Comparison of ENCODE assay signal across 22 cellular contexts in genomic region chr16:23546778-23547177, GRCh38. TPM values are rescaled to one million over a fixed set of nuclear protein-coding genes. Genes with fewer than 3 reads are reported as not detected.
A peak's percentile ranks its signal among the peaks of the same experiment; 100 is the strongest.
DNase-seq lines count a peak whose midpoint lies in the region; ATAC-seq and TF ChIP-seq lines count a peak whose summit lies in the region.
"Had no signal": no experiment of that assay in that cellular context is flagged by ENCODE, and none has a peak within 500 bp of the region (broad histone marks: within the 10 kb centered on the region; RNA-seq: fewer than 3 reads in every experiment).

No MANE protein-coding gene starts in this region.

- no peaks in the 10 kb centered on the region for H3K27me3 Mint-ChIP-seq in activated naive CD8-positive, alpha-beta T cell treated with anti-CD3 and anti-CD28 coated beads, Interleukin-2, amount 50 U/mL, for 24 hours
- H3K27me3 Mint-ChIP-seq in activated naive CD8-positive, alpha-beta T cell treated with anti-CD3 and anti-CD28 coated beads for 36 hours: no peaks in the 10 kb centered on the region
- no peaks in the 10 kb centered on the region for H3K27me3 Mint-ChIP-seq in stimulated activated memory B cell treated with anti-CD40 and anti-IgM and Interleukin-4, amounts not matched to agents 10 μg/mL and 1 μg/mL and 100 μg/mL, for 72 hours
- H3K27me3 Mint-ChIP-seq: CD4-positive, alpha-beta T cell had no signal

- TF ChIP-seq POLR2A in gastrocnemius medialis (IDR thresholded peaks at IDR 0.05): no peak

- peak overlapping the region; percentile 8; the same call in 1 of the 2 replicates for H3K4me3 ChIP-seq in OCI-LY3 (ENCODE audit: low read length)
- no peak overlapping the region for H3K4me3 ChIP-seq in gastrocnemius medialis
- H3K4me3 ChIP-seq: A549; BLaER1 treated with 17β-estradiol and CSF1 and Interleukin-3, amounts not matched to agents 10 nM and 100 nM; GM23338 had no signal

- no peak overlapping the region for H2AFZ ChIP-seq in OCI-LY3 (ENCODE audit: low read depth, low read length)
- H2AFZ ChIP-seq: GM23338 had no signal

- H3K9me3 ChIP-seq in OCI-LY3 (ENCODE audit: insufficient read depth, low read length) (no peaks in the 10 kb centered on the region), gastrocnemius medialis (no peaks in the 10 kb centered on the region)
- H3K9me3 ChIP-seq: A549; BE2C; BLaER1 treated with 17β-estradiol and CSF1 and Interleukin-3, amounts not matched to agents 10 nM and 100 nM; Caco-2 had no signal

- in situ Hi-C loops in gastrocnemius medialis (cut with MboI; ENCODE audit: low sequenced_read_pairs in 4 of 4): loop anchor here in 1 of 4 donors (10.0 kb wide), 1 partner anchor 58 kb away; no protein-coding TSS in a partner anchor

- peaks cover 50% of the 10 kb centered on the region for H3K36me3 ChIP-seq in OCI-LY3 (replicated peaks; ENCODE audit: low read depth, low read length)
- H3K36me3 ChIP-seq in gastrocnemius medialis: peaks cover 0 to 81% of the 10 kb centered on the region in 2 donors

- no peaks in the 10 kb centered on the region for H4K20me1 ChIP-seq in OCI-LY3 (ENCODE audit: insufficient read depth, low read length)

- H3K4me3 Mint-ChIP-seq in activated naive CD8-positive, alpha-beta T cell treated with anti-CD3 and anti-CD28 coated beads, Interleukin-2, amount 50 U/mL, for 24 hours: no peak overlapping the region
- H3K4me3 Mint-ChIP-seq in activated naive CD8-positive, alpha-beta T cell treated with anti-CD3 and anti-CD28 coated beads for 36 hours: no peak overlapping the region
- H3K4me3 Mint-ChIP-seq in stimulated activated memory B cell treated with anti-CD40 and anti-IgM and Interleukin-4, amounts not matched to agents 10 μg/mL and 1 μg/mL and 100 μg/mL, for 72 hours: no peak overlapping the region
- H3K4me3 Mint-ChIP-seq: CD14-positive monocyte; CD4-positive, alpha-beta T cell; GM23338; H9 had no signal

- peaks cover 15% of the 10 kb centered on the region for H3K79me2 ChIP-seq in OCI-LY3 (ENCODE audit: low read length)

- no peak for TF ChIP-seq CTCF in OCI-LY3 (IDR thresholded peaks at IDR 0.05; ENCODE audit: low read depth, low read length)
- TF ChIP-seq CTCF in gastrocnemius medialis (IDR thresholded peaks at IDR 0.05 in 4 of 5, conservative IDR thresholded peaks at IDR 0.05 in 1 of 5): no peak

- H3K27ac Mint-ChIP-seq in activated naive CD8-positive, alpha-beta T cell treated with anti-CD3 and anti-CD28 coated beads, Interleukin-2, amount 50 U/mL, for 24 hours: peak overlapping the region; percentile 13
- no peak overlapping the region for H3K27ac Mint-ChIP-seq in activated naive CD8-positive, alpha-beta T cell treated with anti-CD3 and anti-CD28 coated beads for 36 hours
- H3K27ac Mint-ChIP-seq in stimulated activated memory B cell treated with anti-CD40 and anti-IgM and Interleukin-4, amounts not matched to agents 10 μg/mL and 1 μg/mL and 100 μg/mL, for 72 hours: peak overlapping the region; percentile 22
- H3K27ac Mint-ChIP-seq: CD14-positive monocyte; CD4-positive, alpha-beta T cell; GM23338; H9 had no signal

- intact Hi-C loops in gastrocnemius medialis (cut with DNase I; ENCODE audit: low total_unique reads): no loop called here

- H3K9ac ChIP-seq in OCI-LY3 (ENCODE audit: low read length): peak overlapping the region; percentile 32; the same call in 1 of the 2 replicates
- H3K9ac ChIP-seq: BLaER1 treated with 17β-estradiol and CSF1 and Interleukin-3, amounts not matched to agents 10 nM and 100 nM had no signal

- DNase-seq in activated naive CD8-positive, alpha-beta T cell treated with anti-CD3 and anti-CD28 coated beads, Interleukin-2, amount 50 U/mL, for 24 hours: no peak
- no peak for DNase-seq in activated naive CD8-positive, alpha-beta T cell treated with anti-CD3 and anti-CD28 coated beads for 36 hours
- DNase-seq in gastrocnemius medialis (no peak), DMS53 treated with DMSO at 0.1 percent for 48 hours (lab: John Stamatoyannopoulos, UW; ENCODE audit: unreplicated experiment) (no peak)
- DNase-seq: 8988T; ACHN; AML-193; BE2C; Caco-2; CD4-positive, alpha-beta T cell; DMS153; DMS79; EL; GDM1; H9 had no signal

- H3K9me3 Mint-ChIP-seq in activated naive CD8-positive, alpha-beta T cell treated with anti-CD3 and anti-CD28 coated beads, Interleukin-2, amount 50 U/mL, for 24 hours: no peaks in the 10 kb centered on the region
- no peaks in the 10 kb centered on the region for H3K9me3 Mint-ChIP-seq in activated naive CD8-positive, alpha-beta T cell treated with anti-CD3 and anti-CD28 coated beads for 36 hours
- no peaks in the 10 kb centered on the region for H3K9me3 Mint-ChIP-seq in stimulated activated memory B cell treated with anti-CD40 and anti-IgM and Interleukin-4, amounts not matched to agents 10 μg/mL and 1 μg/mL and 100 μg/mL, for 72 hours
- H3K9me3 Mint-ChIP-seq: CD4-positive, alpha-beta T cell; GM23338; H9 had no signal

- no peaks in the 10 kb centered on the region for H3K27me3 ChIP-seq in OCI-LY3 (ENCODE audit: low read depth, low read length)
- no peaks in the 10 kb centered on the region for H3K27me3 ChIP-seq in gastrocnemius medialis
- H3K27me3 ChIP-seq: BE2C; BLaER1 treated with 17β-estradiol and CSF1 and Interleukin-3, amounts not matched to agents 10 nM and 100 nM had no signal

- H3K4me2 ChIP-seq in OCI-LY3 (ENCODE audit: low read length): peak overlapping the region; percentile 47
- H3K4me2 ChIP-seq: A549; BLaER1 treated with 17β-estradiol and CSF1 and Interleukin-3, amounts not matched to agents 10 nM and 100 nM; GM23338 had no signal

- no peak for ATAC-seq in activated naive CD8-positive, alpha-beta T cell treated with anti-CD3 and anti-CD28 coated beads, Interleukin-2, amount 50 U/mL, for 24 hours
- ATAC-seq in stimulated activated memory B cell treated with anti-CD40 and anti-IgM and Interleukin-4, amounts not matched to agents 10 μg/mL and 1 μg/mL and 100 μg/mL, for 72 hours: no peak
- no peak for ATAC-seq in gastrocnemius medialis
- ATAC-seq: A549, GM23338, HCT116 had no signal

- peaks cover 4% of the 10 kb centered on the region for H3K4me1 Mint-ChIP-seq in activated naive CD8-positive, alpha-beta T cell treated with anti-CD3 and anti-CD28 coated beads, Interleukin-2, amount 50 U/mL, for 24 hours
- H3K4me1 Mint-ChIP-seq in activated naive CD8-positive, alpha-beta T cell treated with anti-CD3 and anti-CD28 coated beads for 36 hours: peaks cover 5% of the 10 kb centered on the region
- peaks cover 8% of the 10 kb centered on the region for H3K4me1 Mint-ChIP-seq in stimulated activated memory B cell treated with anti-CD40 and anti-IgM and Interleukin-4, amounts not matched to agents 10 μg/mL and 1 μg/mL and 100 μg/mL, for 72 hours
- H3K4me1 Mint-ChIP-seq: CD14-positive monocyte, GM23338, H9 had no signal

- peaks cover 42% of the 10 kb centered on the region for H3K36me3 Mint-ChIP-seq in activated naive CD8-positive, alpha-beta T cell treated with anti-CD3 and anti-CD28 coated beads, Interleukin-2, amount 50 U/mL, for 24 hours (ENCODE audit: low read depth)
- H3K36me3 Mint-ChIP-seq in activated naive CD8-positive, alpha-beta T cell treated with anti-CD3 and anti-CD28 coated beads for 36 hours: peaks cover 24% of the 10 kb centered on the region
- peaks cover 58% of the 10 kb centered on the region for H3K36me3 Mint-ChIP-seq in stimulated activated memory B cell treated with anti-CD40 and anti-IgM and Interleukin-4, amounts not matched to agents 10 μg/mL and 1 μg/mL and 100 μg/mL, for 72 hours

- H3K4me1 ChIP-seq in OCI-LY3 (ENCODE audit: low read length) (peaks cover 43% of the 10 kb centered on the region), gastrocnemius medialis (no peaks in the 10 kb centered on the region)
- H3K4me1 ChIP-seq: A549; BE2C; BLaER1 treated with 17β-estradiol and CSF1 and Interleukin-3, amounts not matched to agents 10 nM and 100 nM; Caco-2 had no signal

- H3K27ac ChIP-seq in OCI-LY3 (ENCODE audit: low read length) (peak overlapping the region; percentile 79), gastrocnemius medialis (no peak overlapping the region)
- H3K27ac ChIP-seq: A549; BLaER1 treated with 17β-estradiol and CSF1 and Interleukin-3, amounts not matched to agents 10 nM and 100 nM had no signal

RNA-seq across cellular contexts. Expression of gene EARS2, which starts 10.4 kb away (rescaled TPM):
- 10 to 100 TPM; 25.2 to 30.4 TPM for total RNA-seq in activated naive CD8-positive, alpha-beta T cell treated with anti-CD3 and anti-CD28 coated beads for 36 hours
- 10 to 100 TPM in 3 of 4 donors, 1 to 10 TPM in 1; 8.4 to 39.6 (median 19.3) TPM for total RNA-seq in gastrocnemius medialis

RNA-seq across cellular contexts. Expression of gene UBFD1, which starts 10.7 kb away (rescaled TPM):
- total RNA-seq in activated naive CD8-positive, alpha-beta T cell treated with anti-CD3 and anti-CD28 coated beads for 36 hours: 10 to 100 TPM; 60.4 to 62.7 TPM
- 100 to 1,000 TPM; 133 to 367 (median 317) TPM for total RNA-seq in gastrocnemius medialis

RNA-seq across cellular contexts. Expression of gene GGA2, which starts 36.5 kb away (rescaled TPM):
- 10 to 100 TPM; 70.9 to 80.9 TPM for total RNA-seq in activated naive CD8-positive, alpha-beta T cell treated with anti-CD3 and anti-CD28 coated beads for 36 hours
- total RNA-seq in gastrocnemius medialis: 10 to 100 TPM; 31.0 to 79.9 (median 48.8) TPM

RNA-seq across cellular contexts. Expression of gene NDUFAB1, which starts 49.3 kb away (rescaled TPM):
- 100 to 1,000 TPM; 175 to 183 TPM for total RNA-seq in activated naive CD8-positive, alpha-beta T cell treated with anti-CD3 and anti-CD28 coated beads for 36 hours
- total RNA-seq in gastrocnemius medialis: 100 to 1,000 TPM; 166 to 400 (median 323) TPM
